8 cellular contexts compared by ENCODE assay signal in the genomic region with DNA sequence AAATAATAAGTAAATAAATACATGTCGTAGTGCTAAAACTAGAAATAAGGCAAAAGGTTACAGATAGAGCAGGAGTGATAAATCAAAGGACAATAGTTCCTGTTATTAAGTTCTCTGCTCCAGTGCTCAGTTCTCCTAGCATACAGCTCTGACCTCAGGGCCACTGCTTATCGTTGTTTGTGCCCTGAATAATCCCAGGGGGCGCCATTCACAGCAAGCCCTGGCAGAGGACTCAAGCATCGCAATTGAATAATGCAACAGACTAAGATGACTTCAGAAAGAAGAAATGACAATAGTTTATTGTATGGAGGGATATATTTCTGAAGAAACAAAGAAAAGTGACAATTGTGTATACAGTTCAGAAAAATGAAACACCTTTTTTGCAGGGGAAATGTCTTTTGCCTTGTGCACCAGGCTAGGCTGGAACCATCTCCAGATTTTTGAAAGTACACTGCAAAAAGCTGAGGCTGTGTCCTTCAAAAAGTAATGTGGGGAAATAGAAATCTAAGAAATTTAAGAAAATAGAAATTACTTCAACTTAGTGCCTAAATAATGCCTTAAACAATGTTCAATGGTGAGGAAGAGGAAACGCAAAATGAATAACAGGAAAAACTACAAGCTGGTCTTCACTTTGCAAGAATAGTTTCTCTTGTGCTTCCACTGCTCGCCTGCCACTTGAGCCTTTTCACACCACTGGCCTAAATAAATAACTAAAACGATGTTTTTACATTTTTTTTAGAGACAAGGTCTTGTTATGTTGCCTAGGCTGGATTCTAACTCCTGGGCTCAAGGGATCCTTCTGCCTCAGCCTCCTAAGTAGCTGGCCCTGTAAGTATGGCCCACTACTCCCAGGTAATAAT. TPM values are rescaled to one million over a fixed set of nuclear protein-coding genes. Genes with fewer than 3 reads are reported as not detected.
A peak's percentile ranks its signal among the peaks of the same experiment; 100 is the strongest.
DNase-seq lines count a peak whose midpoint lies in the region; ATAC-seq, FAIRE-seq and TF ChIP-seq lines count a peak whose summit lies in the region.

No MANE protein-coding gene starts in this region.

- no peak overlapping the region for H3K27ac ChIP-seq in astrocyte (ENCODE audit: low read depth, low read length)
- H3K27ac ChIP-seq in left lung, result no peak overlapping the region

- H3K36me3 Mint-ChIP-seq in astrocyte (ENCODE audit: low read depth, unreplicated experiment), result no peaks in the 10 kb centered on the region

- H3K27me3 ChIP-seq in astrocyte (ENCODE audit: insufficient read depth, low read length) (no peaks in the 10 kb centered on the region), left lung (no peaks in the 10 kb centered on the region)

- intact Hi-C loops in left lung (cut with DNase I), result no loop called here

- FAIRE-seq in D721Med (lab: Jason Lieb, UNC), result no peak
- no peak for FAIRE-seq in astrocyte (lab: Jason Lieb, UNC)

- H3K79me2 ChIP-seq in astrocyte (ENCODE audit: insufficient read depth, low read length), result no peaks in the 10 kb centered on the region

- no peak overlapping the region for H3K4me2 ChIP-seq in astrocyte (ENCODE audit: low read length)

- H3K9ac ChIP-seq in astrocyte (ENCODE audit: low read length), result no peak overlapping the region

- H3K9me3 ChIP-seq in astrocyte (ENCODE audit: insufficient read depth, low read depth, low read length) (no peaks in the 10 kb centered on the region), left lung (no peaks in the 10 kb centered on the region)

- no peaks in the 10 kb centered on the region for H3K4me1 Mint-ChIP-seq in astrocyte (ENCODE audit: low read depth, unreplicated experiment)
- H3K4me1 Mint-ChIP-seq in stimulated activated naive CD8-positive, alpha-beta T cell treated with anti-CD3 and anti-CD28 coated beads, Interleukin-15, amount 100 ng/mL, for 72 hours, result peaks cover 7% of the 10 kb centered on the region

- H3K4me1 ChIP-seq in astrocyte (ENCODE audit: insufficient read depth, low read length) (no peaks in the 10 kb centered on the region), left lung (peaks cover 0 to 13% of the 10 kb centered on the region in 2 donors)

- H3K36me3 ChIP-seq in astrocyte (ENCODE audit: insufficient read depth, low read length) (no peaks in the 10 kb centered on the region), left lung (no peaks in the 10 kb centered on the region)

- DNase-seq in D721Med (ENCODE audit: insufficient read length, low spot score), result peak; percentile 35
- peak; percentile 38 for DNase-seq in SKM-1 (lab: John Stamatoyannopoulos, UW; ENCODE audit: unreplicated experiment)
- no peak for DNase-seq in astrocyte (ENCODE audit: low read depth)
- DNase-seq in left lung, result no peak
- DNase-seq in stimulated activated naive CD8-positive, alpha-beta T cell treated with anti-CD3 and anti-CD28 coated beads, Interleukin-15, amount 100 ng/mL, for 72 hours, result peak; percentile 4 to 18
- no peak for DNase-seq in retina

- no peaks in the 10 kb centered on the region for H3K27me3 Mint-ChIP-seq in astrocyte (ENCODE audit: low read depth, unreplicated experiment)
- no peaks in the 10 kb centered on the region for H3K27me3 Mint-ChIP-seq in stimulated activated naive CD8-positive, alpha-beta T cell treated with anti-CD3 and anti-CD28 coated beads, Interleukin-15, amount 100 ng/mL, for 72 hours

- H3K9me3 Mint-ChIP-seq in astrocyte (ENCODE audit: unreplicated experiment), result peaks cover 2% of the 10 kb centered on the region
- H3K9me3 Mint-ChIP-seq in stimulated activated naive CD8-positive, alpha-beta T cell treated with anti-CD3 and anti-CD28 coated beads, Interleukin-15, amount 100 ng/mL, for 72 hours, result no peaks in the 10 kb centered on the region

- peak; percentile 55 for ATAC-seq in HG02642 (IDR thresholded peaks at IDR 0.05; ENCODE audit: poor library complexity, unreplicated experiment)
- ATAC-seq in left lung, result peak; percentile 87
- peak; percentile 67 for ATAC-seq in stimulated activated naive CD8-positive, alpha-beta T cell treated with anti-CD3 and anti-CD28 coated beads, Interleukin-15, amount 100 ng/mL, for 72 hours
- ATAC-seq in HG03469 (IDR thresholded peaks at IDR 0.05; ENCODE audit: unreplicated experiment), result no peak

- no peak overlapping the region for H2AFZ ChIP-seq in astrocyte (ENCODE audit: low read depth, low read length)

- TF ChIP-seq CTCF in D721Med (IDR thresholded peaks at IDR 0.05; ENCODE audit: insufficient read depth, missing control alignments) (peak; percentile 52), astrocyte (IDR thresholded peaks at IDR 0.05; ENCODE audit: insufficient read depth, low read depth, low read length) (peak; percentile 43), left lung (IDR thresholded peaks at IDR 0.05) (peak; percentile 36 to 46)

- H3K4me3 Mint-ChIP-seq in astrocyte (ENCODE audit: unreplicated experiment), result no peak overlapping the region
- H3K4me3 Mint-ChIP-seq in stimulated activated naive CD8-positive, alpha-beta T cell treated with anti-CD3 and anti-CD28 coated beads, Interleukin-15, amount 100 ng/mL, for 72 hours, result no peak overlapping the region

- H3K27ac Mint-ChIP-seq in astrocyte (ENCODE audit: unreplicated experiment), result no peak overlapping the region
- no peak overlapping the region for H3K27ac Mint-ChIP-seq in stimulated activated naive CD8-positive, alpha-beta T cell treated with anti-CD3 and anti-CD28 coated beads, Interleukin-15, amount 100 ng/mL, for 72 hours

- no peaks in the 10 kb centered on the region for H4K20me1 ChIP-seq in astrocyte (ENCODE audit: insufficient read depth, low read length)

- H3K4me3 ChIP-seq in astrocyte (ENCODE audit: insufficient read depth, low read depth, low read length) (no peak overlapping the region), left lung (no peak overlapping the region)

RNA-seq across cellular contexts. Expression of a gene that starts 19.0 kb away (rescaled TPM):
- total RNA-seq in astrocyte (26.2 and 35.2 TPM in 2 replicates), left lung (10 to 100 TPM; 20.6 to 33.2 TPM)

Comparison
In these comparisons a context has a peak if more than half of its experiments do, and no peak if none do; other contexts are left out.
1. DNase-seq: peak in D721Med (single experiment), SKM-1 (single experiment) and stimulated activated naive CD8-positive, alpha-beta T cell treated with anti-CD3 and anti-CD28 coated beads, Interleukin-15, amount 100 ng/mL, for 72 hours (2 of 2); none in astrocyte (single experiment), left lung (0 of 2) and retina (single experiment).
2. Peak in every context shown above with its lines, with median percentiles within 50 percentile points of each other: CTCF ChIP-seq.